ENCODE assay signal across 8 cellular contexts in genomic region chr19:40091205-40092129, GRCh38. TPM values are rescaled to one million over a fixed set of nuclear protein-coding genes. Genes with fewer than 3 reads are reported as not detected.
DNase-seq lines count a peak whose midpoint lies in the region; ATAC-seq and TF ChIP-seq lines count a peak whose summit lies in the region.

No MANE protein-coding gene starts in this region.

- H3K4me2 ChIP-seq in OCI-LY1 (ENCODE audit: low read length): peak overlapping the region; percentile 81

- peaks cover 8% of the 10 kb centered on the region for H3K27me3 Mint-ChIP-seq in endothelial cell (ENCODE audit: unreplicated experiment)

- peak overlapping the region; percentile 84 for H3K9ac ChIP-seq in OCI-LY1 (ENCODE audit: low read length)

- ATAC-seq in GM21515 (IDR thresholded peaks at IDR 0.05; ENCODE audit: unreplicated experiment): no peak

- peak overlapping the region; percentile 86 for H3K4me3 ChIP-seq in OCI-LY1 (ENCODE audit: low read depth, low read length, poor library complexity, severe bottlenecking)
- H3K4me3 ChIP-seq in neuron (ENCODE audit: low read length): peak overlapping the region; percentile 66

- no peaks in the 10 kb centered on the region for H3K9me3 Mint-ChIP-seq in endothelial cell (ENCODE audit: unreplicated experiment)

- peaks cover 19% of the 10 kb centered on the region for H3K4me1 ChIP-seq in OCI-LY1 (ENCODE audit: insufficient read depth, low read length, severe bottlenecking)
- H3K4me1 ChIP-seq in neuron (ENCODE audit: insufficient read depth, low read length): peaks cover 9% of the 10 kb centered on the region

- no peak for TF ChIP-seq CTCF in OCI-LY1 (IDR thresholded peaks at IDR 0.05; ENCODE audit: low read length)
- TF ChIP-seq CTCF in endothelial cell (IDR thresholded peaks at IDR 0.05; ENCODE audit: unreplicated experiment): no peak

- peak overlapping the region; percentile 65 for H3K27ac ChIP-seq in OCI-LY1 (ENCODE audit: low read depth, low read length, poor library complexity, severe bottlenecking)

- H3K36me3 ChIP-seq in OCI-LY1 (ENCODE audit: insufficient read depth, low read length) (peaks cover 12% of the 10 kb centered on the region), neuron (ENCODE audit: insufficient read depth, low read length) (no peaks in the 10 kb centered on the region)

- H3K4me3 Mint-ChIP-seq in endothelial cell (ENCODE audit: unreplicated experiment): peak overlapping the region; percentile 100

- peak overlapping the region; percentile 96 for H2AFZ ChIP-seq in OCI-LY1 (ENCODE audit: low read length)
- H2AFZ ChIP-seq in neuron (ENCODE audit: low read depth, low read length): peak overlapping the region; percentile 28

- H4K20me1 ChIP-seq in OCI-LY1 (ENCODE audit: insufficient read depth, low read length): no peaks in the 10 kb centered on the region

- H3K36me3 Mint-ChIP-seq in endothelial cell (ENCODE audit: low read depth, unreplicated experiment): peaks cover 6% of the 10 kb centered on the region

- H3K27ac Mint-ChIP-seq in endothelial cell (ENCODE audit: unreplicated experiment): peak overlapping the region; percentile 100

- peaks cover 5% of the 10 kb centered on the region; the same call in 1 of the 2 replicates for H3K79me2 ChIP-seq in OCI-LY1 (ENCODE audit: insufficient read depth, low read length)

- H3K4me1 Mint-ChIP-seq in endothelial cell (ENCODE audit: unreplicated experiment): peaks cover 17% of the 10 kb centered on the region

- H3K9me3 ChIP-seq in OCI-LY1 (ENCODE audit: low read length): peaks cover 14% of the 10 kb centered on the region
- peaks cover 4% of the 10 kb centered on the region for H3K9me3 ChIP-seq in neuron (ENCODE audit: low read length)

- DNase-seq in COLO829 (ENCODE audit: low spot score) (peak; percentile 6), endothelial cell (ENCODE audit: low spot score) (no peak), SIG-M5 (lab: John Stamatoyannopoulos, UW) (no peak), NCI-H2081 treated with DMSO at 0.1 percent for 48 hours (lab: John Stamatoyannopoulos, UW) (no peak)
- DNase-seq in central memory CD4-positive, alpha-beta T cell: no peak

- H3F3A ChIP-seq in OCI-LY1 (ENCODE audit: insufficient read depth, low read length): no peaks in the 10 kb centered on the region

- no peaks in the 10 kb centered on the region for H3K9me2 ChIP-seq in OCI-LY1 (ENCODE audit: low read depth, low read length)

- H3K27me3 ChIP-seq in OCI-LY1 (ENCODE audit: insufficient read depth, low read length) (no peaks in the 10 kb centered on the region), neuron (ENCODE audit: insufficient read depth, low read length) (no peaks in the 10 kb centered on the region)

RNA-seq across cellular contexts. Expression of gene ZNF780A, which starts 0.7 kb away (rescaled TPM):
- total RNA-seq in endothelial cell (ENCODE audit: unreplicated experiment): 19.4 TPM

RNA-seq across cellular contexts. Expression of gene ZNF780B, which starts 35.4 kb away (rescaled TPM):
- total RNA-seq in endothelial cell (ENCODE audit: unreplicated experiment): 22.6 TPM
